Comparison of ENCODE assay signal across 20 cellular contexts in the genomic region with DNA sequence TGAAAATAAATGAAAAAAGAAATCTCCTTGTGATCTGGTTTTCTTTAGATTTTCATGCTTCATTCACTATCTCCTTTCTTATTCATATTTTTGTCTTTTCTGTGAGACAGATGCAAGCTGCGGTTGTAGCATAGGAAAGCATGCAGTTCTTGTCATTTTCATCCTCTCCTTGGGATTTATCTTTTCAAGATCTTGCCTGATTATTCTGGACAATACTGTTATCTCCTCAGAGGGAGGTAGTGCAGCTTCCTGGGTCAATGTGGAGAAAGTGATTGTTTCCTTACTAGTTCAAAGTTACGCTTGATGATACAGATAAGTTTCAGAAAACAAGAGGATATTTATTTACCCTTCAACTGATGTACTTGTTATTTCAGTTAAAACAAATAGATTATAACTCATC.
DNase-seq lines count a peak whose midpoint lies in the region; ATAC-seq and TF ChIP-seq lines count a peak whose summit lies in the region.
"Had no signal": no experiment of that assay in that cellular context is flagged by ENCODE, and none has a peak within 500 bp of the region (broad histone marks: within the 10 kb centered on the region; RNA-seq: fewer than 3 reads in every experiment).

No MANE protein-coding gene starts in this region.

- H3K27me3 Mint-ChIP-seq in activated CD4-positive, alpha-beta T cell treated with anti-CD3 and anti-CD28 coated beads, Interleukin-2, amount 10 ng/mL, durations not matched to agents 7 days and 5 days: peaks cover 15% of the 10 kb centered on the region

- H3K36me3 Mint-ChIP-seq in activated CD4-positive, alpha-beta T cell treated with anti-CD3 and anti-CD28 coated beads, Interleukin-2, amount 10 ng/mL, durations not matched to agents 7 days and 5 days (ENCODE audit: low read depth): no peaks in the 10 kb centered on the region
- H3K36me3 Mint-ChIP-seq: CD4-positive, CD25-positive, alpha-beta regulatory T cell had no signal

- H3K36me3 ChIP-seq in left ventricle myocardium inferior (peaks cover 38% of the 10 kb centered on the region), mesendoderm (ENCODE audit: control insufficient read depth, insufficient read depth, low read length) (no peaks in the 10 kb centered on the region), A673 (ENCODE audit: insufficient read depth, low read length, poor library complexity, severe bottlenecking) (no peaks in the 10 kb centered on the region), ascending aorta (peaks cover 14 to 28% of the 10 kb centered on the region in 2 donors)

- no peak overlapping the region for H4K5ac ChIP-seq in mesendoderm (ENCODE audit: low read length)

- H3K27me3 ChIP-seq in left ventricle myocardium inferior (ENCODE audit: low read depth) (no peaks in the 10 kb centered on the region), mesendoderm (ENCODE audit: insufficient read depth, low read length, poor library complexity) (no peaks in the 10 kb centered on the region), A673 (replicated peaks; ENCODE audit: insufficient read depth, low read depth, low read length, poor library complexity) (no peaks in the 10 kb centered on the region), ascending aorta (no peaks in the 10 kb centered on the region)

- H2BK15ac ChIP-seq in mesendoderm (replicated peaks; ENCODE audit: low read depth): no peak overlapping the region

- H3K4me1 Mint-ChIP-seq in activated CD4-positive, alpha-beta T cell treated with anti-CD3 and anti-CD28 coated beads, Interleukin-2, amount 10 ng/mL, durations not matched to agents 7 days and 5 days: no peaks in the 10 kb centered on the region
- H3K4me1 Mint-ChIP-seq: CD4-positive, CD25-positive, alpha-beta regulatory T cell had no signal

- no CpG with 5 or more reads among the region's 2 CpGs for WGBS in mesendoderm (ENCODE audit: extremely low coverage, insufficient coverage, low lambda C conversion rate)

- no peak overlapping the region for H3K9ac ChIP-seq in mesendoderm (ENCODE audit: low read length)
- H3K9ac ChIP-seq: GM23248 had no signal

- no peaks in the 10 kb centered on the region for H3K79me2 ChIP-seq in mesendoderm (ENCODE audit: control insufficient read depth, insufficient read depth, low read length)

- no peaks in the 10 kb centered on the region for H3K79me1 ChIP-seq in mesendoderm (ENCODE audit: low read length)

- H3K4me2 ChIP-seq in mesendoderm (ENCODE audit: low read length): no peak overlapping the region
- H3K4me2 ChIP-seq: A549 had no signal

- H3K4me3 ChIP-seq in left ventricle myocardium inferior: no peak overlapping the region
- H3K4me3 ChIP-seq in mesendoderm (ENCODE audit: low read length): no peak overlapping the region
- H3K4me3 ChIP-seq in A673 (ENCODE audit: low read depth, low read length, poor library complexity, severe bottlenecking): no peak overlapping the region
- no peak overlapping the region for H3K4me3 ChIP-seq in ascending aorta
- H3K4me3 ChIP-seq: A549, GM12878, GM23248 had no signal

- no peak overlapping the region for H3K56ac ChIP-seq in mesendoderm (ENCODE audit: low read length)

- no peak overlapping the region for H2BK5ac ChIP-seq in mesendoderm (ENCODE audit: low read length)

- no peak for DNase-seq in left ventricle myocardium inferior
- DNase-seq in left cardiac atrium: no peak
- peak; percentile 53 for DNase-seq in amniotic epithelial cell (ENCODE audit: low read depth)
- peak; percentile 62 for DNase-seq in mesendoderm
- DNase-seq in A673 (ENCODE audit: low spot score): no peak
- DNase-seq in ascending aorta (ENCODE audit: low spot score in 2 of 2): no peak
- no peak for DNase-seq in activated CD4-positive, alpha-beta T cell treated with anti-CD3 and anti-CD28 coated beads, Interleukin-2, amount 10 ng/mL, durations not matched to agents 7 days and 5 days
- no peak for DNase-seq in putamen (ENCODE audit: low spot score)
- DNase-seq: CD4-positive, CD25-positive, alpha-beta regulatory T cell; DND-41; GM23248; Kasumi-1; NCI-H1694; NCI-H2081; NCI-H2171; NCI-H345; NCI-H524; NCI-H774 had no signal

- CTCF ChIA-PET in A673 (lab: Charles Lee): no interaction called here
- CTCF ChIA-PET in activated CD4-positive, alpha-beta T cell treated with anti-CD3 and anti-CD28 coated beads, Interleukin-2, amount 10 ng/mL, durations not matched to agents 7 days and 5 days (lab: Charles Lee): no interaction called here

- ATAC-seq in left cardiac atrium: no peak
- ATAC-seq: A549, GM12878 had no signal

- no peak overlapping the region for H4K8ac ChIP-seq in mesendoderm (ENCODE audit: low read depth, low read length)

- H3K23ac ChIP-seq in mesendoderm (ENCODE audit: low read length): no peak overlapping the region

- H3K9me3 ChIP-seq in left ventricle myocardium inferior (replicated peaks): no peaks in the 10 kb centered on the region
- H3K9me3 ChIP-seq in A673 (ENCODE audit: low read depth, low read length, poor library complexity, severe bottlenecking): no peaks in the 10 kb centered on the region
- no peaks in the 10 kb centered on the region for H3K9me3 ChIP-seq in ascending aorta
- H3K9me3 ChIP-seq: A549 had no signal

- intact Hi-C loops in left ventricle myocardium inferior (cut with micrococcal nuclease): loop anchor here (10.0 kb wide), 1 partner anchor 298 kb away; no protein-coding TSS in a partner anchor
- intact Hi-C loops in left cardiac atrium (cut with DNase I): loop anchor here in 1 of 2 donors (5.0 kb wide), 1 partner anchor 306 kb away; no protein-coding TSS in a partner anchor
- intact Hi-C loops in A673 (cut with micrococcal nuclease; ENCODE audit: unreplicated experiment): no loop called here
- intact Hi-C loops in ascending aorta (cut with DNase I): no loop called here

- H2AK5ac ChIP-seq in mesendoderm (ENCODE audit: low read length): no peak overlapping the region

- peaks cover 42% of the 10 kb centered on the region for H3K4me1 ChIP-seq in left ventricle myocardium inferior
- H3K4me1 ChIP-seq in mesendoderm (ENCODE audit: control insufficient read depth, low read depth, low read length): peaks cover 7% of the 10 kb centered on the region
- H3K4me1 ChIP-seq in A673 (ENCODE audit: insufficient read depth, low read length, poor library complexity, severe bottlenecking): no peaks in the 10 kb centered on the region
- no peaks in the 10 kb centered on the region for H3K4me1 ChIP-seq in ascending aorta
- H3K4me1 ChIP-seq: A549 had no signal

- no peak overlapping the region for H3K27ac Mint-ChIP-seq in activated CD4-positive, alpha-beta T cell treated with anti-CD3 and anti-CD28 coated beads, Interleukin-2, amount 10 ng/mL, durations not matched to agents 7 days and 5 days
- H3K27ac Mint-ChIP-seq: CD4-positive, CD25-positive, alpha-beta regulatory T cell had no signal

- TF ChIP-seq CTCF in left ventricle myocardium inferior (IDR thresholded peaks at IDR 0.05; ENCODE audit: borderline replicate concordance) (no peak), A673 (conservative IDR thresholded peaks at IDR 0.05; ENCODE audit: low read depth, low read length) (no peak), ascending aorta (IDR thresholded peaks at IDR 0.05) (no peak)

- H3K4me3 Mint-ChIP-seq in activated CD4-positive, alpha-beta T cell treated with anti-CD3 and anti-CD28 coated beads, Interleukin-2, amount 10 ng/mL, durations not matched to agents 7 days and 5 days: no peak overlapping the region
- H3K4me3 Mint-ChIP-seq: CD4-positive, CD25-positive, alpha-beta regulatory T cell had no signal

- POLR2A ChIA-PET in A673 (lab: Charles Lee; ENCODE audit: low non-redundant PET): no interaction called here
- POLR2A ChIA-PET in activated CD4-positive, alpha-beta T cell treated with anti-CD3 and anti-CD28 coated beads, Interleukin-2, amount 10 ng/mL, durations not matched to agents 7 days and 5 days (lab: Charles Lee): no interaction called here

- no peak overlapping the region for H3K18ac ChIP-seq in mesendoderm (ENCODE audit: low read length)

- H2BK120ac ChIP-seq in mesendoderm (ENCODE audit: low read depth, low read length): no peak overlapping the region

- BruUV-seq in A673 (replicated peaks; lab: Mats Ljungman, UMichigan): no TSS peak

- peak overlapping the region; percentile 63 for H3K27ac ChIP-seq in left ventricle myocardium inferior (replicated peaks)
- H3K27ac ChIP-seq in mesendoderm (ENCODE audit: low read depth, low read length): no peak overlapping the region
- H3K27ac ChIP-seq in A673 (ENCODE audit: low read depth, low read length, poor library complexity, severe bottlenecking): no peak overlapping the region
- H3K27ac ChIP-seq in ascending aorta: no peak overlapping the region
- H3K27ac ChIP-seq: A549, GM23248 had no signal

- no peak overlapping the region for H3K4ac ChIP-seq in mesendoderm (ENCODE audit: low read depth, low read length)

- H3K9me3 Mint-ChIP-seq in activated CD4-positive, alpha-beta T cell treated with anti-CD3 and anti-CD28 coated beads, Interleukin-2, amount 10 ng/mL, durations not matched to agents 7 days and 5 days: no peaks in the 10 kb centered on the region
- H3K9me3 Mint-ChIP-seq: CD4-positive, CD25-positive, alpha-beta regulatory T cell had no signal

Comparison
In these comparisons a context has a peak if more than half of its experiments do, and no peak if none do; other contexts are left out.
1. DNase-seq: peak in amniotic epithelial cell (single experiment) and mesendoderm (single experiment); none in left ventricle myocardium inferior (single experiment), left cardiac atrium (single experiment), A673 (single experiment), ascending aorta (0 of 2), activated CD4-positive, alpha-beta T cell treated with anti-CD3 and anti-CD28 coated beads, Interleukin-2, amount 10 ng/mL, durations not matched to agents 7 days and 5 days (single experiment) and putamen (single experiment).